In the genomic region with DNA sequence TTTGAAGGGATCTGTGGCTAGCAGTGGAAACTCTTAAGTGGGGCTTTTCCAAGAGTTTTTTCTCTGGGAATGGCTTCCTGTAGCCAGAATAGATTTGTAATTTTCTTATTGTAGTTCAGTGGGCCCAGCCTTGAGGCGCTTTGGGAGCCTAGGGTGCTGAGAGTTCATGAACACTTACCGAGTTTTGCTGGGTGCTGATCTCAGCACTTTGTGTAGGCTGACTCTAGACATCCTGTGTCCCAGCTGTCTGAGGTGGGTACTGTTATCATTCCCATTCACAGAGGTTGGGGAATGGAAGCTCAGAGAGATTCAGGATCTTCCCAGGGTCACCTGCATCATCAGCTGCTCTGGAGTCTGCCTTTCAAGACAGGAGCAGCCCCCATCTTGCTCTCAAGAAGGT, we compare ENCODE assay signal across 33 cellular contexts. TPM values are rescaled to one million over a fixed set of nuclear protein-coding genes. Genes with fewer than 3 reads are reported as not detected.
"Had no signal": no experiment of that assay in that cellular context is flagged by ENCODE, and none has a peak within 500 bp of the region (broad histone marks: within the 10 kb centered on the region; RNA-seq: fewer than 3 reads in every experiment).

No MANE protein-coding gene starts in this region.

- H3K27me3 ChIP-seq: ascending aorta, hepatocyte, sigmoid colon, upper lobe of left lung, vagina had no signal

- H3K27ac ChIP-seq: ascending aorta, esophagus squamous epithelium, hepatocyte, neutrophil, sigmoid colon, upper lobe of left lung, vagina, WERI-Rb-1 had no signal

- DNase-seq: activated CD4-positive, alpha-beta T cell treated with anti-CD3 and anti-CD28 coated beads for 48 hours; activated CD4-positive, alpha-beta T cell treated with anti-CD3 and anti-CD28 coated beads, Interleukin-2, amount 50 U/mL, for 48 hours; activated CD8-positive, alpha-beta memory T cell treated with anti-CD3 and anti-CD28 coated beads, Interleukin-2, amount 50 U/mL, for 4 hours; activated gamma-delta T cell; activated naive CD4-positive, alpha-beta T cell treated with anti-CD3 and anti-CD28 coated beads, Interleukin-2, amount 10 ng/mL, durations not matched to agents 7 days and 5 days; activated naive CD8-positive, alpha-beta T cell treated with anti-CD3 and anti-CD28 coated beads, Interleukin-2, amount 10 ng/mL, durations not matched to agents 7 days and 5 days; activated T-cell treated with anti-CD3 and anti-CD28 coated beads, Interleukin-2, amount 50 U/mL, for 24 hours; caudate nucleus; esophagus squamous epithelium; foreskin melanocyte; islet precursor cell; left cardiac atrium; left ventricle myocardium superior; naive B cell; nephron progenitor cell; sigmoid colon; small intestine; stimulated activated CD4-positive, alpha-beta T cell treated with anti-CD3 and anti-CD28 coated beads, Interleukin-4, amount 100 ng/mL, for 24 hours; T-helper 9 cell had no signal

- H3K4me1 ChIP-seq: upper lobe of left lung had no signal

- H3K4me3 ChIP-seq: ascending aorta, esophagus squamous epithelium, hepatocyte, sigmoid colon, upper lobe of left lung, vagina had no signal

- ATAC-seq: activated CD4-positive, CD25-positive, alpha-beta regulatory T cell treated with anti-CD3 and anti-CD28 coated beads, Interleukin-2, amount 50 U/mL, for 24 hours; left cardiac atrium; left ventricle myocardium superior; stimulated activated effector memory CD8-positive, alpha-beta T cell treated with anti-CD3 and anti-CD28 coated beads, Interleukin-12 subunit alpha, Interleukin-12 subunit beta, amount 100 ng/mL, for 72 hours had no signal

- FAIRE-seq: small intestine had no signal

- H3K9me3 ChIP-seq: ascending aorta, esophagus squamous epithelium, neutrophil, sigmoid colon, upper lobe of left lung, vagina had no signal

- H3K36me3 ChIP-seq: ascending aorta, esophagus squamous epithelium, neutrophil, sigmoid colon, upper lobe of left lung, vagina had no signal

RNA-seq across cellular contexts. Expression of a gene that starts 52.5 kb away (rescaled TPM):
- total RNA-seq: activated CD8-positive, alpha-beta memory T cell treated with anti-CD3 and anti-CD28 coated beads for 36 hours; activated naive CD8-positive, alpha-beta T cell treated with anti-CD3 and anti-CD28 coated beads, Interleukin-2, amount 10 ng/mL, durations not matched to agents 7 days and 5 days; ascending aorta; esophagus squamous epithelium; hepatocyte; left cardiac atrium; left ventricle myocardium superior; lung microvascular endothelial cell; osteocyte; posterior vena cava; renal cortical epithelial cell; sigmoid colon; subcutaneous adipose tissue; upper lobe of left lung; vagina had no signal
- polyA plus RNA-seq: hepatocyte, sigmoid colon, small intestine had no signal
